In genomic region chr19:46787040-46787330, GRCh38 we compare ENCODE assay signal across 2 cellular contexts.
TF ChIP-seq lines count a peak whose summit lies in the region.

No MANE protein-coding gene starts in this region.

TF ChIP-seq in endothelial cell of umbilical vein, 7 proteins besides CTCF, POLR2A, EP300 and RAD21:
- TF ChIP-seq FOS (IDR thresholded peaks at IDR 0.05; ENCODE audit: borderline replicate concordance, insufficient read depth, low read length) = no peak
- TF ChIP-seq JUN (IDR thresholded peaks at IDR 0.05; ENCODE audit: borderline replicate concordance, insufficient read depth, insufficient read length, low read depth) = no peak
- TF ChIP-seq POLR2AphosphoS5 (IDR thresholded peaks at IDR 0.05; ENCODE audit: insufficient read depth, low read depth, low read length) = no peak
- no peak for TF ChIP-seq EZH2 (IDR thresholded peaks at IDR 0.05; ENCODE audit: borderline replicate concordance, low read depth, low read length, severe bottlenecking)
- no peak for TF ChIP-seq MYC (IDR thresholded peaks at IDR 0.05; ENCODE audit: low read depth, low read length)
- no peak for TF ChIP-seq MAX (IDR thresholded peaks at IDR 0.05; ENCODE audit: insufficient read depth, insufficient read length)
- TF ChIP-seq GATA2 (IDR thresholded peaks at IDR 0.05; ENCODE audit: insufficient read depth, insufficient read length, low read depth, low read length) = no peak

TF ChIP-seq in GM12891, 5 proteins besides CTCF, POLR2A, EP300 and RAD21 (continued from another document):
- TF ChIP-seq TAF1 (IDR thresholded peaks at IDR 0.05; ENCODE audit: low read depth, low read length) (no peak), SPI1 (IDR thresholded peaks at IDR 0.05; ENCODE audit: low read depth, low read length) (no peak), PAX5 (IDR thresholded peaks at IDR 0.05; ENCODE audit: insufficient read depth, low read length, severe bottlenecking) (no peak)
TF ChIP-seq in GM12891: peak in this region for 0.
